23 cellular contexts compared by ENCODE assay signal in the genomic region with DNA sequence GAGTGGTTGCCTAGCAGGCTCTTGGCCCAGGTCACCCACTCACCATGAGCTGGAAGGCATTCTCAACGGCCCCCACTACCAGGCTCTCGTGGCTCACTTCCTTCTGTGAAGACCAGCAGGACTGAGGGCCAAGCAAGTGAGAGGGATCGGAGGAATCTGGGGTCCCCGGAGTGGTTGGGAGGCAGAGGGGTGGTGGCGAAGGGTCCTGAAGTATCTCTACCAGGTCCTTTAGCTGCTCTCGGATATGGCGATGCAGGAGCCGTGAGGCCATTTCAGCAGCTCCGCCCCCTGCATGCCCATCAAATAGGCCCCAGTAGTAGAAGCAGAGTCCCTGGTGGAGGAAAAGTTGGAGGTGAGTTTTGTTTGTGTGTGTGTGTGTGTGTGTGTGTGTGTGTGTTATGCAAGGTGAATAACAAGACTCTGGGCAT. TPM values are rescaled to one million over a fixed set of nuclear protein-coding genes. Genes with fewer than 3 reads are reported as not detected.
A peak's percentile ranks its signal among the peaks of the same experiment; 100 is the strongest.
DNase-seq lines count a peak whose midpoint lies in the region; ATAC-seq, FAIRE-seq and TF ChIP-seq lines count a peak whose summit lies in the region.
"Had no signal": no experiment of that assay in that cellular context is flagged by ENCODE, and none has a peak within 500 bp of the region (broad histone marks: within the 10 kb centered on the region; RNA-seq: fewer than 3 reads in every experiment).

No MANE protein-coding gene starts in this region.

- H3K4me3 ChIP-seq in K562 (no peak overlapping the region), transverse colon (no peak overlapping the region)
- H3K4me3 ChIP-seq: BLaER1, Peyer's patch had no signal

- H3K79me2 ChIP-seq in K562 (ENCODE audit: control insufficient read depth, insufficient read depth, low read length), result no peaks in the 10 kb centered on the region

- H3K9me3 ChIP-seq in K562 (replicated peaks; ENCODE audit: control insufficient read depth, insufficient read depth, low read depth, low read length), result no peaks in the 10 kb centered on the region
- H3K9me3 ChIP-seq in transverse colon, result no peaks in the 10 kb centered on the region
- H3K9me3 ChIP-seq: BLaER1, Caco-2, Peyer's patch had no signal

- no peak for TF ChIP-seq RAD21 in K562 (CRISPR knock-in tag; conservative IDR thresholded peaks at IDR 0.05 in 1 of 2, IDR thresholded peaks at IDR 0.05 in 1 of 2)

- H3K9me3 Mint-ChIP-seq in nephron (no peaks in the 10 kb centered on the region), endothelial cell (ENCODE audit: unreplicated experiment) (no peaks in the 10 kb centered on the region)
- H3K9me3 Mint-ChIP-seq: CD4-positive, alpha-beta memory T cell had no signal

- ATAC-seq in K562, result no peak
- ATAC-seq in esophagus mucosa, result no peak
- no peak for ATAC-seq in HG02885 (IDR thresholded peaks at IDR 0.05; ENCODE audit: poor library complexity, unreplicated experiment)

- in situ Hi-C loops in K562 (cut with MboI) (no loop called here), transverse colon (cut with MboI; ENCODE audit: low pct_ligation_motif_present in 1 of 4, low pct_unique_long_range_greater_than_20kb in 1 of 4, low sequenced_read_pairs in 3 of 4) (loop anchor here in 2 of 4 donors (10.0 to 25.0 kb wide), 2 partner anchors 98 to 350 kb away; a partner anchor contains a TSS)

- no peak for FAIRE-seq in K562 (lab: Jason Lieb, UNC)

- H3K27me3 Mint-ChIP-seq in nephron (ENCODE audit: low read depth), result peaks cover 63% of the 10 kb centered on the region
- H3K27me3 Mint-ChIP-seq in endothelial cell (ENCODE audit: unreplicated experiment), result peaks cover 24% of the 10 kb centered on the region

- POLR2A ChIA-PET in K562 (lab: Yijun Ruan, JAX), result interaction anchor here (0.7 kb wide), 1 partner anchor 95 kb away, joined by 3 read pairs; no protein-coding TSS in a partner anchor

- peak overlapping the region; percentile 42 to 56 (median 47) for H3K4me3 Mint-ChIP-seq in nephron
- H3K4me3 Mint-ChIP-seq in endothelial cell (ENCODE audit: unreplicated experiment), result no peak overlapping the region

- no peaks in the 10 kb centered on the region for H3K36me3 ChIP-seq in K562 (ENCODE audit: control insufficient read depth, insufficient read depth, low read length)
- H3K36me3 ChIP-seq in transverse colon, result no peaks in the 10 kb centered on the region
- H3K36me3 ChIP-seq: BLaER1, Peyer's patch had no signal

- TSS peak; percentile 38 for BruUV-seq in K562 (replicated peaks; lab: Mats Ljungman, UMichigan)

- CTCF ChIA-PET in K562 (lab: Yijun Ruan, JAX; ENCODE audit: low intra/inter-chr PET ratio), result no interaction called here

- TF ChIP-seq EP300 in K562 (IDR thresholded peaks at IDR 0.05; ENCODE audit: low read length) (no peak), transverse colon (IDR thresholded peaks at IDR 0.05; ENCODE audit: low read depth) (no peak)

- intact Hi-C loops in K562 (cut with micrococcal nuclease) (loop anchor here (10.0 kb wide), 1 partner anchor 432 kb away; no protein-coding TSS in a partner anchor), transverse colon (cut with DNase I; ENCODE audit: low total_unique reads) (loop anchor here (10.0 kb wide), 1 partner anchor 362 kb away; a partner anchor contains a TSS)

- DNase-seq in NCI-H82 (lab: John Stamatoyannopoulos, UW) (peak; percentile 24), NCI-H82 treated with DMSO at 0.1 percent for 48 hours (lab: John Stamatoyannopoulos, UW; ENCODE audit: unreplicated experiment) (no peak), K562 (ENCODE audit: extremely low read depth in 1 of 4, low spot score in 3 of 4) (no peak), transverse colon (no peak), endothelial cell (ENCODE audit: low spot score) (no peak)
- DNase-seq: ACHN; Caco-2; CD4-positive, alpha-beta memory T cell; DMS 273 treated with DMSO at 0.1 percent for 48 hours; DMS79 treated with DMSO at 0.1 percent for 48 hours; H7; NCI-H1092 treated with DMSO at 0.1 percent for 48 hours; NCI-H146; NCI-H2029; NCI-H2227 treated with DMSO at 0.1 percent for 48 hours; NCI-H510A; Peyer's patch had no signal

- TF ChIP-seq POLR2A in K562 (conservative IDR thresholded peaks at IDR 0.05) (no peak), transverse colon (IDR thresholded peaks at IDR 0.05) (no peak)

- H3K4me1 ChIP-seq in K562 (replicated peaks in 1 of 2; ENCODE audit: control insufficient read depth in 2 of 2, insufficient read depth in 2 of 2, low read length in 2 of 2) (peaks cover 24 to 30% of the 10 kb centered on the region in 2 experiments; a peak in 4 of 5 replicates), transverse colon (peaks cover 2 to 30% (median 21%) of the 10 kb centered on the region in 4 donors)

- no peak for TF ChIP-seq CTCF in K562 (IDR thresholded peaks at IDR 0.05 in 2 of 3, conservative IDR thresholded peaks at IDR 0.05 in 1 of 3; ENCODE audit: insufficient read depth in 2 of 3, low read depth in 1 of 3, low read length in 3 of 3)
- TF ChIP-seq CTCF in nephron (IDR thresholded peaks at IDR 0.05; ENCODE audit: unreplicated experiment in 3 of 3), result no peak
- no peak for TF ChIP-seq CTCF in transverse colon (IDR thresholded peaks at IDR 0.05)
- no peak for TF ChIP-seq CTCF in endothelial cell (IDR thresholded peaks at IDR 0.05; ENCODE audit: unreplicated experiment)

- H3K36me3 Mint-ChIP-seq in nephron (ENCODE audit: low read depth) (no peaks in the 10 kb centered on the region), endothelial cell (ENCODE audit: low read depth, unreplicated experiment) (peaks cover 15% of the 10 kb centered on the region)
- H3K36me3 Mint-ChIP-seq: CD4-positive, alpha-beta memory T cell had no signal

- H3K9me1 ChIP-seq in K562 (ENCODE audit: control insufficient read depth, insufficient read depth, low read length), result no peaks in the 10 kb centered on the region

- H3K4me1 Mint-ChIP-seq in nephron (peaks cover 20% of the 10 kb centered on the region), endothelial cell (ENCODE audit: unreplicated experiment) (peaks cover 21% of the 10 kb centered on the region)

- H3K27ac ChIP-seq in K562 (ENCODE audit: extremely low read depth, low read depth, low read length) (no peak overlapping the region), transverse colon (no peak overlapping the region)
- H3K27ac ChIP-seq: 22Rv1, BLaER1, KMS-11 had no signal

- WGBS in K562 (ENCODE audit: insufficient coverage, low coverage, missing lambda C conversion rate), result 65% methylated on average over 9 of the region's 9 CpGs
- 84% methylated on average over 9 of the region's 9 CpGs; no CpG with 5 or more reads in 1 of the 2 donors for WGBS in transverse colon (ENCODE audit: low coverage in 1 of 2), 2 donors

- H3K27me3 ChIP-seq in K562 (ENCODE audit: control insufficient read depth in 2 of 2, insufficient read depth in 2 of 2, low read length in 2 of 2) (no peaks in the 10 kb centered on the region), transverse colon (no peaks in the 10 kb centered on the region)
- H3K27me3 ChIP-seq: Peyer's patch had no signal

- no peaks in the 10 kb centered on the region for H4K20me1 ChIP-seq in K562 (replicated peaks; ENCODE audit: control insufficient read depth, insufficient read depth, low read length)

- H3K27ac Mint-ChIP-seq in nephron (no peak overlapping the region), endothelial cell (ENCODE audit: unreplicated experiment) (no peak overlapping the region)

- H3K9ac ChIP-seq in K562 (ENCODE audit: insufficient read depth in 1 of 2, low read depth in 2 of 2, low read length in 2 of 2), result peak overlapping the region in 1 of 2 experiments; percentile 14; a peak in 1 of 4 replicates
- H3K9ac ChIP-seq: BLaER1, KMS-11 had no signal

- no peak overlapping the region for H2AFZ ChIP-seq in K562 (ENCODE audit: low read depth, low read length)

- no peak overlapping the region for H3K4me2 ChIP-seq in K562 (ENCODE audit: insufficient read depth, low read length)
- H3K4me2 ChIP-seq: BLaER1, KMS-11 had no signal

RNA-seq across cellular contexts. Expression of a gene that starts 2.4 kb away (rescaled TPM):
- 6.3 and 17.9 TPM in 2 replicates for total RNA-seq in K562 (2011; cell fraction: chromatin; rRNA removed; ENCODE audit: low replicate concordance)
- total RNA-seq in K562 (2011; cell fraction: nucleolus; rRNA removed), result 12.8 and 15.3 TPM in 2 replicates
- total RNA-seq in K562 (2011; cell fraction: nucleoplasm; rRNA removed), result 9.6 and 9.9 TPM in 2 replicates
- 6.0 and 6.5 TPM in 2 replicates for total RNA-seq in K562 (2014; rRNA removed)
- 1.2 and 1.3 TPM in 2 replicates for total RNA-seq in K562 (2014; rRNA removed; fragmentation: Illumina TruSeq; extraction: Trizol)
- 0.98 and 1.1 TPM in 2 replicates for total RNA-seq in K562 (2015; rRNA removed; fragmentation: Illumina TruSeq; extraction: Trizol)
- 5.1 and 7.1 TPM in 2 replicates for total RNA-seq in K562 (2021)
- polyA plus RNA-seq in K562 (2011; rRNA removed), result 10.5 and 18.4 TPM in 2 replicates
- polyA plus RNA-seq in K562 (2011; cell fraction: cytosol; rRNA removed), result 20.6 and 20.7 TPM in 2 replicates
- 80.5 and 82.8 TPM in 2 replicates for polyA plus RNA-seq in K562 (2011; cell fraction: nucleus; rRNA removed)
- polyA plus RNA-seq in K562 (2012), result 3.0 and 3.4 TPM in 2 replicates
- polyA plus RNA-seq in K562 (2014; fragmentation: Illumina TruSeq; extraction: Trizol), result 4.2 and 5.0 TPM in 2 replicates
- under 1 TPM; 0.25 to 0.31 TPM for polyA plus RNA-seq in K562 (2014; fragmentation: Nextera tagmentation; extraction: Ambion mirVana)
- polyA plus RNA-seq in K562 (2014; rRNA removed), result 8.2 and 8.5 TPM in 2 replicates
- polyA minus RNA-seq in K562 (2011; rRNA and poly(A)+ RNA removed), result 2.1 and 3.8 TPM in 2 replicates
- 3.0 and 6.5 TPM in 2 replicates for polyA minus RNA-seq in K562 (2011; cell fraction: cytosol; rRNA and poly(A)+ RNA removed)
- 7.4 and 9.1 TPM in 2 replicates for polyA minus RNA-seq in K562 (2011; cell fraction: nucleus; rRNA and poly(A)+ RNA removed)
- total RNA-seq in esophagus mucosa, result 2.1 TPM
- total RNA-seq in transverse colon, result 1 to 10 TPM in 1 of 4 donors, under 1 TPM in 1, not detected in 2; 0.68 to 1.7 TPM
- total RNA-seq in endothelial cell (ENCODE audit: unreplicated experiment), result 1.6 TPM

RNA-seq across cellular contexts. Expression of a gene that starts 5.8 kb away (rescaled TPM):
- 107 and 260 TPM in 2 replicates for total RNA-seq in K562 (2011; cell fraction: chromatin; rRNA removed; ENCODE audit: low replicate concordance)
- total RNA-seq in K562 (2011; cell fraction: nucleolus; rRNA removed), result 237 and 244 TPM in 2 replicates
- 195 and 210 TPM in 2 replicates for total RNA-seq in K562 (2011; cell fraction: nucleoplasm; rRNA removed)
- total RNA-seq in K562 (2014; rRNA removed), result 275 and 287 TPM in 2 replicates
- total RNA-seq in K562 (2014; rRNA removed; fragmentation: Illumina TruSeq; extraction: Trizol), result 131 and 169 TPM in 2 replicates
- total RNA-seq in K562 (2015; rRNA removed; fragmentation: Illumina TruSeq; extraction: Trizol), result 200 and 204 TPM in 2 replicates
- 186 and 203 TPM in 2 replicates for total RNA-seq in K562 (2021)
- 364 and 370 TPM in 2 replicates for polyA plus RNA-seq in K562 (2011; rRNA removed)
- polyA plus RNA-seq in K562 (2011; cell fraction: cytosol; rRNA removed), result 478 and 580 TPM in 2 replicates
- 338 and 429 TPM in 2 replicates for polyA plus RNA-seq in K562 (2011; cell fraction: nucleus; rRNA removed)
- 332 and 339 TPM in 2 replicates for polyA plus RNA-seq in K562 (2012)
- 336 and 344 TPM in 2 replicates for polyA plus RNA-seq in K562 (2014; fragmentation: Illumina TruSeq; extraction: Trizol)
- 10 to 100 TPM; 35.2 to 82.7 TPM for polyA plus RNA-seq in K562 (2014; fragmentation: Nextera tagmentation; extraction: Ambion mirVana)
- 248 and 267 TPM in 2 replicates for polyA plus RNA-seq in K562 (2014; rRNA removed)
- polyA minus RNA-seq in K562 (2011; rRNA and poly(A)+ RNA removed), result 273 and 333 TPM in 2 replicates
- polyA minus RNA-seq in K562 (2011; cell fraction: cytosol; rRNA and poly(A)+ RNA removed), result 125 and 156 TPM in 2 replicates
- polyA minus RNA-seq in K562 (2011; cell fraction: nucleus; rRNA and poly(A)+ RNA removed), result 103 and 138 TPM in 2 replicates
- 69.5 TPM for total RNA-seq in esophagus mucosa
- 100 to 1,000 TPM; 438 to 737 (median 617) TPM for total RNA-seq in transverse colon
- total RNA-seq in endothelial cell (ENCODE audit: unreplicated experiment), result 300 TPM

RNA-seq across cellular contexts. Expression of a gene that starts 38.3 kb away (rescaled TPM):
- 194 and 432 TPM in 2 replicates for total RNA-seq in K562 (2011; cell fraction: chromatin; rRNA removed; ENCODE audit: low replicate concordance)
- total RNA-seq in K562 (2011; cell fraction: nucleolus; rRNA removed), result 231 and 262 TPM in 2 replicates
- 196 and 201 TPM in 2 replicates for total RNA-seq in K562 (2011; cell fraction: nucleoplasm; rRNA removed)
- total RNA-seq in K562 (2014; rRNA removed) (46.5 and 75.8 TPM in 2 replicates), K562 (2014; rRNA removed; fragmentation: Illumina TruSeq; extraction: Trizol) (32.1 and 46.8 TPM in 2 replicates), K562 (2015; rRNA removed; fragmentation: Illumina TruSeq; extraction: Trizol) (49.5 and 50.8 TPM in 2 replicates), K562 (2021) (93.9 and 101 TPM in 2 replicates), esophagus mucosa (50.2 TPM), transverse colon (100 to 1,000 TPM in 1 of 4 donors, 10 to 100 TPM in 3; 22.1 to 129 (median 76.9) TPM), endothelial cell (ENCODE audit: unreplicated experiment) (43.5 TPM)
- polyA plus RNA-seq in K562 (2011; rRNA removed) (50.2 and 86.0 TPM in 2 replicates), K562 (2014; fragmentation: Illumina TruSeq; extraction: Trizol) (101 and 105 TPM in 2 replicates), K562 (2014; fragmentation: Nextera tagmentation; extraction: Ambion mirVana) (10 to 100 TPM; 16.7 to 39.6 TPM), K562 (2014; rRNA removed) (72.0 and 92.8 TPM in 2 replicates)
- 55.2 and 72.8 TPM in 2 replicates for polyA plus RNA-seq in K562 (2011; cell fraction: cytosol; rRNA removed)
- polyA plus RNA-seq in K562 (2011; cell fraction: nucleus; rRNA removed), result 327 and 544 TPM in 2 replicates
- polyA plus RNA-seq in K562 (2012), result 78.3 and 153 TPM in 2 replicates
- 34.4 and 47.1 TPM in 2 replicates for polyA minus RNA-seq in K562 (2011; rRNA and poly(A)+ RNA removed)
- 65.8 and 66.5 TPM in 2 replicates for polyA minus RNA-seq in K562 (2011; cell fraction: cytosol; rRNA and poly(A)+ RNA removed)
- polyA minus RNA-seq in K562 (2011; cell fraction: nucleus; rRNA and poly(A)+ RNA removed), result 127 and 129 TPM in 2 replicates
